ENCODE assay signal across 22 cellular contexts in the genomic region with DNA sequence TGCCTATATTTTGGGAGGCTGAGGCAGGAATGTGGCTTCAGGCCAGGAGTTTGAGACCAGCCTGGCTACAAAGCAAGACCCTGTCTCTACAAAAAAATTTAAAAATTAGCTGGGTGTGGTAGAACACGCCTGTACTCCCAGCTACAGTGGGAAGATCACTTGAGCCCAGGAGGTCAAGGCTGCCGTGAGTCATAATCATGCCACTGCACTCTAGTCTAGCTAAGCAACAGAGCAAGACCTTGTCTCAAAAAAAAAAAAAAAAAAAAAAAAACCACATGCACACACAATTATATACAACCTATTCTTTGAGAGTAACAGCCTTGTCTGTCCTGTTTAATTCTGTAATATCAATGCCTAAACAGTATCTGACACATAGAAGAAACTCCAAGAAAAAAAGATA. TPM values are rescaled to one million over a fixed set of nuclear protein-coding genes. Genes with fewer than 3 reads are reported as not detected.
DNase-seq lines count a peak whose midpoint lies in the region; ATAC-seq and TF ChIP-seq lines count a peak whose summit lies in the region.
"Had no signal": no experiment of that assay in that cellular context is flagged by ENCODE, and none has a peak within 500 bp of the region (broad histone marks: within the 10 kb centered on the region; RNA-seq: fewer than 3 reads in every experiment).

No MANE protein-coding gene starts in this region.

- ATAC-seq in GM19397 (IDR thresholded peaks at IDR 0.05; ENCODE audit: unreplicated experiment): no peak
- ATAC-seq: heart right ventricle, natural killer cell had no signal

- H3K27me3 ChIP-seq in Peyer's patch: no peaks in the 10 kb centered on the region
- H3K27me3 ChIP-seq: heart right ventricle had no signal

- TF ChIP-seq POLR2A in Peyer's patch (IDR thresholded peaks at IDR 0.05): no peak

- DNase-seq in EL (peak; percentile 68), Peyer's patch (peak in 2 of 3 donors; percentile 55 to 71), epithelial cell of proximal tubule (ENCODE audit: low read depth) (peak; percentile 71), myocyte (ENCODE audit: low read depth) (peak; percentile 69), NCI-H526 treated with DMSO at 0.1 percent for 48 hours (lab: John Stamatoyannopoulos, UW) (no peak), NCI-H2227 treated with DMSO at 0.1 percent for 48 hours (lab: John Stamatoyannopoulos, UW) (no peak)
- DNase-seq in T-helper 2 cell treated with Interferon-gamma antibody and Interleukin-4, amounts not matched to agents 5 μg/mL and 100 μg/mL, for 36 hours (ENCODE audit: low spot score): no peak
- DNase-seq: aorta; DND-41; effector CD4-positive, alpha-beta T cell; heart right ventricle; left ventricle myocardium inferior; natural killer cell; NCI-H1694; NCI-H524 treated with DMSO at 0.1 percent for 48 hours; retina; RPMI8226; stimulated activated CD4-positive, alpha-beta T cell treated with anti-CD3 and anti-CD28 coated beads, Interleukin-4, amount 100 ng/mL, for 1 hour had no signal

- peak overlapping the region in 2 of 4 donors; percentile 46 to 61 for H3K27ac ChIP-seq in Peyer's patch
- H3K27ac ChIP-seq: heart right ventricle, KMS-11, left ventricle myocardium inferior had no signal

- H3K36me3 ChIP-seq in Peyer's patch: peaks cover 0 to 79% (median 0%) of the 10 kb centered on the region in 3 donors

- no peaks in the 10 kb centered on the region for H3K9me3 ChIP-seq in Peyer's patch
- H3K9me3 ChIP-seq: heart right ventricle, left ventricle myocardium inferior had no signal

- no peaks in the 10 kb centered on the region for H3K27me3 Mint-ChIP-seq in T-helper 2 cell treated with Interferon-gamma antibody and Interleukin-4, amounts not matched to agents 5 μg/mL and 100 μg/mL, for 36 hours (ENCODE audit: low read depth)
- H3K27me3 Mint-ChIP-seq: B cell had no signal

- H3K4me1 ChIP-seq in Peyer's patch: no peaks in the 10 kb centered on the region
- H3K4me1 ChIP-seq: heart right ventricle, left ventricle myocardium inferior had no signal

- H3K36me3 Mint-ChIP-seq in T-helper 2 cell treated with Interferon-gamma antibody and Interleukin-4, amounts not matched to agents 5 μg/mL and 100 μg/mL, for 36 hours (ENCODE audit: low read depth): peaks cover 33% of the 10 kb centered on the region
- H3K36me3 Mint-ChIP-seq: natural killer cell had no signal

- H3K4me3 ChIP-seq in Peyer's patch: no peak overlapping the region
- H3K4me3 ChIP-seq in epithelial cell of proximal tubule (ENCODE audit: low read depth, low read length): no peak overlapping the region
- H3K4me3 ChIP-seq: heart right ventricle, left ventricle myocardium inferior had no signal

- no peaks in the 10 kb centered on the region for H3K9me3 Mint-ChIP-seq in T-helper 2 cell treated with Interferon-gamma antibody and Interleukin-4, amounts not matched to agents 5 μg/mL and 100 μg/mL, for 36 hours
- H3K9me3 Mint-ChIP-seq: natural killer cell had no signal

- no peak overlapping the region for H3K4me3 Mint-ChIP-seq in T-helper 2 cell treated with Interferon-gamma antibody and Interleukin-4, amounts not matched to agents 5 μg/mL and 100 μg/mL, for 36 hours
- H3K4me3 Mint-ChIP-seq: B cell, natural killer cell had no signal

- TF ChIP-seq CTCF in Peyer's patch (IDR thresholded peaks at IDR 0.05) (no peak), epithelial cell of proximal tubule (conservative IDR thresholded peaks at IDR 0.05; ENCODE audit: low read depth, low read length) (no peak)

- H3K4me1 Mint-ChIP-seq in T-helper 2 cell treated with Interferon-gamma antibody and Interleukin-4, amounts not matched to agents 5 μg/mL and 100 μg/mL, for 36 hours (ENCODE audit: low read depth): peaks cover 4% of the 10 kb centered on the region
- H3K4me1 Mint-ChIP-seq: B cell had no signal

- H3K27ac Mint-ChIP-seq in T-helper 2 cell treated with Interferon-gamma antibody and Interleukin-4, amounts not matched to agents 5 μg/mL and 100 μg/mL, for 36 hours: no peak overlapping the region
- H3K27ac Mint-ChIP-seq: B cell, natural killer cell had no signal

RNA-seq across cellular contexts. Expression of a gene that starts 15.1 kb away (rescaled TPM):
- total RNA-seq in Peyer's patch: 10 to 100 TPM in 1 of 4 donors, 1 to 10 TPM in 3; 5.9 to 31.4 (median 7.3) TPM
- total RNA-seq in epithelial cell of proximal tubule: 27.2 and 28.5 TPM in 2 replicates
- 13.5 and 15.4 TPM in 2 replicates for total RNA-seq in myocyte
- polyA plus RNA-seq in myocyte (2012): 3.1 TPM

RNA-seq across cellular contexts. Expression of a gene that starts 38.4 kb away (rescaled TPM):
- total RNA-seq in Peyer's patch: 10 to 100 TPM; 20.6 to 35.3 (median 28.7) TPM
- total RNA-seq in epithelial cell of proximal tubule: 36.0 and 51.9 TPM in 2 replicates
- 42.8 and 54.0 TPM in 2 replicates for total RNA-seq in myocyte
- polyA plus RNA-seq in myocyte (2012): 133 TPM

RNA-seq across cellular contexts. Expression of a gene that starts 39.7 kb away (rescaled TPM):
- total RNA-seq in Peyer's patch (100 to 1,000 TPM; 138 to 640 (median 223) TPM), epithelial cell of proximal tubule (72.1 and 105 TPM in 2 replicates), myocyte (27.4 and 43.5 TPM in 2 replicates)
- polyA plus RNA-seq in myocyte (2012): 18.8 TPM

RNA-seq across cellular contexts. Expression of a gene that starts 54.6 kb away (rescaled TPM):
- total RNA-seq in Peyer's patch: not detected
- total RNA-seq in epithelial cell of proximal tubule: not detected in 2 replicates
- 0.57 TPM in 1 of 2 replicates, not detected in the other for total RNA-seq in myocyte
- 0.15 TPM for polyA plus RNA-seq in myocyte (2012)
- total RNA-seq: B cell; T-helper 2 cell treated with Interferon-gamma antibody and Interleukin-4, amounts not matched to agents 100 ng/mL and 5 ng/mL, for 36 hours had no signal
- polyA plus RNA-seq: aorta, heart right ventricle had no signal

Comparison
In these comparisons a context has a peak if more than half of its experiments do, and no peak if none do; other contexts are left out.
1. DNase-seq: peak in EL (single experiment), Peyer's patch (2 of 3), epithelial cell of proximal tubule (single experiment) and myocyte (single experiment); none in NCI-H526 treated with DMSO at 0.1 percent for 48 hours (single experiment), NCI-H2227 treated with DMSO at 0.1 percent for 48 hours (single experiment) and T-helper 2 cell treated with Interferon-gamma antibody and Interleukin-4, amounts not matched to agents 5 μg/mL and 100 μg/mL, for 36 hours (single experiment).